In genomic region chr3:30617653-30618052, GRCh38 we compare ENCODE assay signal across 15 cellular contexts. TPM values are rescaled to one million over a fixed set of nuclear protein-coding genes. Genes with fewer than 3 reads are reported as not detected.
DNase-seq lines count a peak whose midpoint lies in the region; ATAC-seq and TF ChIP-seq lines count a peak whose summit lies in the region.
"Had no signal": no experiment of that assay in that cellular context is flagged by ENCODE, and none has a peak within 500 bp of the region (broad histone marks: within the 10 kb centered on the region; RNA-seq: fewer than 3 reads in every experiment).

No MANE protein-coding gene starts in this region.

- H4K12ac ChIP-seq in trophoblast cell (ENCODE audit: low read depth, low read length): no peak overlapping the region

- no peak overlapping the region for H2BK5ac ChIP-seq in trophoblast cell (ENCODE audit: low read depth, low read length, poor library complexity)

- no peak for ATAC-seq in activated naive CD8-positive, alpha-beta T cell treated with anti-CD3 and anti-CD28 coated beads, Interleukin-2, amount 10 ng/mL, durations not matched to agents 7 days and 5 days (ENCODE audit: low read depth)
- no peak for ATAC-seq in upper lobe of left lung (ENCODE audit: low FRiP score in 2 of 2)
- no peak for ATAC-seq in HG03439 (IDR thresholded peaks at IDR 0.05; ENCODE audit: unreplicated experiment)
- ATAC-seq in SK-N-SH treated with all-trans-retinoic acid at 6 μM for 48 hours: no peak
- ATAC-seq: A549 had no signal

- no peak for TF ChIP-seq EP300 in upper lobe of left lung (IDR thresholded peaks at IDR 0.05)

- H3K4me1 Mint-ChIP-seq in activated CD4-positive, alpha-beta T cell treated with anti-CD3 and anti-CD28 coated beads, Interleukin-2, amount 10 ng/mL, durations not matched to agents 7 days and 5 days: peaks cover 93% of the 10 kb centered on the region
- H3K4me1 Mint-ChIP-seq in IgD-negative memory B cell: peaks cover 84 to 86% (median 84%) of the 10 kb centered on the region in 3 donors
- peaks cover 91% of the 10 kb centered on the region for H3K4me1 Mint-ChIP-seq in activated naive CD8-positive, alpha-beta T cell treated with anti-CD3 and anti-CD28 coated beads, Interleukin-2, amount 10 ng/mL, durations not matched to agents 7 days and 5 days

- CTCF ChIA-PET in activated CD4-positive, alpha-beta T cell treated with anti-CD3 and anti-CD28 coated beads, Interleukin-2, amount 10 ng/mL, durations not matched to agents 7 days and 5 days (lab: Charles Lee): interaction anchor here (0.6 to 2.8 kb wide), 6 partner anchors 10 to 1684 kb away, joined by 3 to 16 read pairs (median 5); partner anchors contain the start of gene TGFBR2

- H3K27me3 Mint-ChIP-seq in activated CD4-positive, alpha-beta T cell treated with anti-CD3 and anti-CD28 coated beads, Interleukin-2, amount 10 ng/mL, durations not matched to agents 7 days and 5 days: no peaks in the 10 kb centered on the region
- no peaks in the 10 kb centered on the region for H3K27me3 Mint-ChIP-seq in IgD-negative memory B cell
- no peaks in the 10 kb centered on the region for H3K27me3 Mint-ChIP-seq in activated naive CD8-positive, alpha-beta T cell treated with anti-CD3 and anti-CD28 coated beads, Interleukin-2, amount 10 ng/mL, durations not matched to agents 7 days and 5 days

- no peak overlapping the region for H3K4me3 ChIP-seq in trophoblast cell (ENCODE audit: low read depth, low read length)
- no peak overlapping the region for H3K4me3 ChIP-seq in upper lobe of left lung
- H3K4me3 ChIP-seq: A549, SK-N-MC had no signal

- peak overlapping the region; percentile 56 for H3K4me3 Mint-ChIP-seq in activated CD4-positive, alpha-beta T cell treated with anti-CD3 and anti-CD28 coated beads, Interleukin-2, amount 10 ng/mL, durations not matched to agents 7 days and 5 days
- H3K4me3 Mint-ChIP-seq in IgD-negative memory B cell: peak overlapping the region in 3 of 4 donors; percentile 34 to 80 (median 78)
- H3K4me3 Mint-ChIP-seq in activated naive CD8-positive, alpha-beta T cell treated with anti-CD3 and anti-CD28 coated beads, Interleukin-2, amount 10 ng/mL, durations not matched to agents 7 days and 5 days: peak overlapping the region; percentile 59

- H3K4me2 ChIP-seq in trophoblast cell (ENCODE audit: low read length): no peak overlapping the region
- H3K4me2 ChIP-seq: A549 had no signal

- no peak overlapping the region for H3K14ac ChIP-seq in trophoblast cell (ENCODE audit: low read length)

- H2AK5ac ChIP-seq in trophoblast cell (ENCODE audit: low read length): no peak overlapping the region

- DNase-seq in activated CD4-positive, alpha-beta T cell treated with anti-CD3 and anti-CD28 coated beads, Interleukin-2, amount 10 ng/mL, durations not matched to agents 7 days and 5 days: no peak
- no peak for DNase-seq in activated CD4-positive, alpha-beta T cell treated with anti-CD3 and anti-CD28 coated beads, Interleukin-2, amount 50 U/mL, for 1 hour
- no peak for DNase-seq in activated naive CD8-positive, alpha-beta T cell treated with anti-CD3 and anti-CD28 coated beads, Interleukin-2, amount 10 ng/mL, durations not matched to agents 7 days and 5 days
- DNase-seq in trophoblast cell (no peak), upper lobe of left lung (no peak)
- DNase-seq: brain microvascular endothelial cell, Caco-2, GF-D8, NCI-H1694 had no signal

- no peak overlapping the region for H3K23ac ChIP-seq in trophoblast cell (ENCODE audit: low read length)

- H3K36me3 Mint-ChIP-seq in activated CD4-positive, alpha-beta T cell treated with anti-CD3 and anti-CD28 coated beads, Interleukin-2, amount 10 ng/mL, durations not matched to agents 7 days and 5 days (ENCODE audit: low read depth): peaks cover 78% of the 10 kb centered on the region
- H3K36me3 Mint-ChIP-seq in IgD-negative memory B cell: no peaks in the 10 kb centered on the region
- H3K36me3 Mint-ChIP-seq in activated naive CD8-positive, alpha-beta T cell treated with anti-CD3 and anti-CD28 coated beads, Interleukin-2, amount 10 ng/mL, durations not matched to agents 7 days and 5 days: peaks cover 34% of the 10 kb centered on the region

- POLR2A ChIA-PET in activated CD4-positive, alpha-beta T cell treated with anti-CD3 and anti-CD28 coated beads, Interleukin-2, amount 10 ng/mL, durations not matched to agents 7 days and 5 days (lab: Charles Lee): no interaction called here
- POLR2A ChIA-PET in activated naive CD8-positive, alpha-beta T cell treated with anti-CD3 and anti-CD28 coated beads, Interleukin-2, amount 10 ng/mL, durations not matched to agents 7 days and 5 days (lab: Charles Lee): interaction anchor here (0.5 to 7.0 kb wide), 8 partner anchors 10 to 80 kb away, joined by 3 to 82 read pairs (median 4); partner anchors contain the start of gene TGFBR2

- no peak overlapping the region for H4K91ac ChIP-seq in trophoblast cell (ENCODE audit: low read depth, low read length)

- WGBS in trophoblast cell (ENCODE audit: extremely low coverage, insufficient coverage, insufficient read length): no CpG with 5 or more reads among the region's 2 CpGs
- WGBS in upper lobe of left lung, 2 donors: 76 to 84% methylated on average over 2 of the region's 2 CpGs

- H3K9ac ChIP-seq in trophoblast cell (ENCODE audit: low read length): no peak overlapping the region

- H3K79me1 ChIP-seq in trophoblast cell (ENCODE audit: low read length): peaks cover 3% of the 10 kb centered on the region

- H3K27ac Mint-ChIP-seq in activated CD4-positive, alpha-beta T cell treated with anti-CD3 and anti-CD28 coated beads, Interleukin-2, amount 10 ng/mL, durations not matched to agents 7 days and 5 days: peak overlapping the region; percentile 88
- peak overlapping the region; percentile 23 to 93 (median 91) for H3K27ac Mint-ChIP-seq in IgD-negative memory B cell
- H3K27ac Mint-ChIP-seq in activated naive CD8-positive, alpha-beta T cell treated with anti-CD3 and anti-CD28 coated beads, Interleukin-2, amount 10 ng/mL, durations not matched to agents 7 days and 5 days: peak overlapping the region; percentile 81

- peaks cover 4 to 5% of the 10 kb centered on the region in 2 experiments for H3K36me3 ChIP-seq in trophoblast cell (ENCODE audit: control insufficient read depth in 1 of 2, insufficient read depth in 2 of 2, low read length in 2 of 2)
- H3K36me3 ChIP-seq in upper lobe of left lung: peaks cover 0 to 6% (median 2%) of the 10 kb centered on the region in 4 donors

- H4K8ac ChIP-seq in trophoblast cell (ENCODE audit: low read depth, low read length): no peak overlapping the region

- TF ChIP-seq POLR2A in upper lobe of left lung (IDR thresholded peaks at IDR 0.05): no peak

- no peak overlapping the region for H2AFZ ChIP-seq in trophoblast cell (ENCODE audit: insufficient read depth, low read length, poor library complexity)

- no peak overlapping the region for H2BK120ac ChIP-seq in trophoblast cell (ENCODE audit: insufficient read depth, low read length, poor library complexity)

- H3K27me3 ChIP-seq in trophoblast cell (ENCODE audit: insufficient read depth, low read length): no peaks in the 10 kb centered on the region
- H3K27me3 ChIP-seq in upper lobe of left lung: no peaks in the 10 kb centered on the region
- H3K27me3 ChIP-seq: brain microvascular endothelial cell had no signal

- TF ChIP-seq CTCF in upper lobe of left lung (IDR thresholded peaks at IDR 0.05): no peak

- peaks cover 5% of the 10 kb centered on the region for H3K9me3 Mint-ChIP-seq in activated CD4-positive, alpha-beta T cell treated with anti-CD3 and anti-CD28 coated beads, Interleukin-2, amount 10 ng/mL, durations not matched to agents 7 days and 5 days
- no peaks in the 10 kb centered on the region for H3K9me3 Mint-ChIP-seq in IgD-negative memory B cell
- H3K9me3 Mint-ChIP-seq in activated naive CD8-positive, alpha-beta T cell treated with anti-CD3 and anti-CD28 coated beads, Interleukin-2, amount 10 ng/mL, durations not matched to agents 7 days and 5 days: no peaks in the 10 kb centered on the region

- H3K9me3 ChIP-seq in trophoblast cell (ENCODE audit: insufficient read depth, low read depth, low read length): no peaks in the 10 kb centered on the region
- no peaks in the 10 kb centered on the region for H3K9me3 ChIP-seq in upper lobe of left lung
- H3K9me3 ChIP-seq: A549, Caco-2 had no signal

- H3K4me1 ChIP-seq in trophoblast cell (ENCODE audit: control insufficient read depth in 1 of 2, insufficient read depth in 2 of 2, low read length in 2 of 2): peaks cover 7 to 11% of the 10 kb centered on the region in 2 experiments
- peaks cover 71 to 97% (median 88%) of the 10 kb centered on the region in 4 donors for H3K4me1 ChIP-seq in upper lobe of left lung

- no peak overlapping the region for H2BK12ac ChIP-seq in trophoblast cell (ENCODE audit: low read length)

- H3K79me2 ChIP-seq in trophoblast cell (ENCODE audit: control insufficient read depth, insufficient read depth, low read length, poor library complexity): peaks cover 12% of the 10 kb centered on the region

- H3K18ac ChIP-seq in trophoblast cell (ENCODE audit: low read length): no peak overlapping the region

- H3K4ac ChIP-seq in trophoblast cell (ENCODE audit: low read depth, low read length): peak overlapping the region; percentile 59

- H3K27ac ChIP-seq in trophoblast cell (ENCODE audit: low read depth, low read length): peak overlapping the region; percentile 3
- peak overlapping the region in 2 of 4 donors; percentile 28 to 99 for H3K27ac ChIP-seq in upper lobe of left lung
- H3K27ac ChIP-seq: brain microvascular endothelial cell, SK-N-MC, VCaP had no signal

TF ChIP-seq in SK-N-SH treated with all-trans-retinoic acid at 6 μM for 48 hours, 23 proteins besides CTCF, POLR2A, EP300 and RAD21 (continues in another document):
- no peak for TF ChIP-seq BACH2 (CRISPR knock-in tag; IDR thresholded peaks at IDR 0.05; ENCODE audit: borderline replicate concordance)
- no peak for TF ChIP-seq POU6F1 (CRISPR knock-in tag; IDR thresholded peaks at IDR 0.05; ENCODE audit: borderline replicate concordance, low read depth)

RNA-seq across cellular contexts. Expression of gene TGFBR2, which starts 11.3 kb away (rescaled TPM):
- 10 to 100 TPM; 74.4 to 77.8 TPM for total RNA-seq in activated CD4-positive, alpha-beta T cell treated with anti-CD3 and anti-CD28 coated beads, Interleukin-2, amount 10 ng/mL, durations not matched to agents 7 days and 5 days
- 76.8 TPM for polyA plus RNA-seq in IgD-negative memory B cell
- 10 to 100 TPM; 86.9 to 92.2 TPM for total RNA-seq in activated naive CD8-positive, alpha-beta T cell treated with anti-CD3 and anti-CD28 coated beads, Interleukin-2, amount 10 ng/mL, durations not matched to agents 7 days and 5 days
- 95.2 and 107 TPM in 2 replicates for polyA plus RNA-seq in trophoblast cell (2013)
- 100 to 1,000 TPM in 5 of 6 donors, 10 to 100 TPM in 1; 82.8 to 385 (median 285) TPM for total RNA-seq in upper lobe of left lung
